ENCODE assay signal across 27 cellular contexts in the genomic region with DNA sequence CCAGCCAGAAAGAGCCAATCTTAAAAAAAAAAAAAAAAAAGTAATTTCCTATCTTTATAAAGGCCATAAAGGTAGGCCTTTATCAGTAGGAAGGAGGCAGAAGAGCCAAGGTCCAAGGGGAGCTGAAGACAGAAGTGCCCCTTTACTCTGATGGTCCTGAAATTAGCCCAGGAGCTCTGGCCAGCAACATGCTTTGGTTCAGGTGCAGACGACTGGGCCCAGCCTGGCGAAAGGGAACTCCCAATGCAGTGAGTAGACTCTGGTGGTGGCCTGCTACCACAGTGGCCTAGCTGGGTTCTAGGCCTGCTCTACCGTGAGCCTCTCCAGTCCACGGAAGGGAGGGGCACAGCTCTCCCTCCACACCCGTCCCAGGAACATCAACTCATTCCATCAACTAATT. TPM values are rescaled to one million over a fixed set of nuclear protein-coding genes. Genes with fewer than 3 reads are reported as not detected.
DNase-seq lines count a peak whose midpoint lies in the region; ATAC-seq, FAIRE-seq and TF ChIP-seq lines count a peak whose summit lies in the region.
"Had no signal": no experiment of that assay in that cellular context is flagged by ENCODE, and none has a peak within 500 bp of the region (broad histone marks: within the 10 kb centered on the region; RNA-seq: fewer than 3 reads in every experiment).

No MANE protein-coding gene starts in this region.

- H4K20me1 ChIP-seq in SK-N-SH (ENCODE audit: insufficient read depth) = no peaks in the 10 kb centered on the region

- TF ChIP-seq CTCF in Peyer's patch (IDR thresholded peaks at IDR 0.05) = no peak
- TF ChIP-seq CTCF in kidney (IDR thresholded peaks at IDR 0.05; ENCODE audit: borderline replicate concordance, extremely low read depth, insufficient read depth) = no peak
- TF ChIP-seq CTCF in transverse colon (IDR thresholded peaks at IDR 0.05) = no peak
- TF ChIP-seq CTCF in SK-N-SH (IDR thresholded peaks at IDR 0.05) = no peak

- DNase-seq in Peyer's patch (peak in 2 of 3 donors; percentile 58 to 63), kidney (peak; percentile 18), neuronal stem cell (ENCODE audit: low spot score) (no peak), transverse colon (peak; percentile 50), putamen (ENCODE audit: low spot score) (no peak), SK-N-SH (no peak)
- DNase-seq: AML-193; Caco-2; CD4-positive, alpha-beta T cell; DMS153; DMS79; GDM1; HCEC 1CT; IMR-90 had no signal

- H2BK5ac ChIP-seq in neuronal stem cell (ENCODE audit: low read length) = no peak overlapping the region

- H3K9ac ChIP-seq in kidney (ENCODE audit: low read length in 2 of 2) (no peak overlapping the region), neuronal stem cell (ENCODE audit: low read depth, low read length, poor library complexity) (peak overlapping the region; percentile 30), SK-N-SH (no peak overlapping the region)

- intact Hi-C loops in kidney (cut with DNase I) (no loop called here), transverse colon (cut with DNase I; ENCODE audit: low total_unique reads) (no loop called here)

- H2BK12ac ChIP-seq in neuronal stem cell (ENCODE audit: low read length) = no peak overlapping the region

- H3K14ac ChIP-seq in neuronal stem cell (ENCODE audit: low read length) = no peak overlapping the region

- H3K79me2 ChIP-seq in SK-N-SH (ENCODE audit: insufficient read depth) = no peaks in the 10 kb centered on the region

- TF ChIP-seq EP300 in transverse colon (IDR thresholded peaks at IDR 0.05; ENCODE audit: low read depth) (no peak), SK-N-SH (IDR thresholded peaks at IDR 0.05; ENCODE audit: borderline replicate concordance in 1 of 2, low read depth in 1 of 2, low read length in 1 of 2) (no peak)

- H4K91ac ChIP-seq in neuronal stem cell (ENCODE audit: low read depth, low read length, poor library complexity) = no peak overlapping the region

- TF ChIP-seq POLR2A in Peyer's patch (IDR thresholded peaks at IDR 0.05) (no peak), transverse colon (IDR thresholded peaks at IDR 0.05) (no peak)

- in situ Hi-C loops in transverse colon (cut with MboI; ENCODE audit: low pct_ligation_motif_present in 1 of 4, low pct_unique_long_range_greater_than_20kb in 1 of 4, low sequenced_read_pairs in 3 of 4) = no loop called here

- H3K4me1 ChIP-seq in Peyer's patch = no peaks in the 10 kb centered on the region
- no peaks in the 10 kb centered on the region for H3K4me1 ChIP-seq in kidney (ENCODE audit: control insufficient read depth in 1 of 2, insufficient read depth in 1 of 2, low read depth in 1 of 2, low read length in 2 of 2)
- peaks cover 0 to 2% of the 10 kb centered on the region in 2 donors for H3K4me1 ChIP-seq in neuronal stem cell (ENCODE audit: control insufficient read depth in 2 of 2, insufficient read depth in 1 of 2, low read depth in 1 of 2, low read length in 2 of 2)
- H3K4me1 ChIP-seq in transverse colon = peaks cover 0 to 34% (median 20%) of the 10 kb centered on the region in 4 donors
- H3K4me1 ChIP-seq in SK-N-SH (ENCODE audit: control insufficient read depth in 1 of 2, insufficient read depth in 2 of 2, low read depth in 1 of 2, low read length in 1 of 2) = peaks cover 0 to 9% of the 10 kb centered on the region in 2 experiments; a peak in 1 of 4 replicates
- H3K4me1 ChIP-seq: Caco-2 had no signal

- no peak overlapping the region for H2BK15ac ChIP-seq in neuronal stem cell (ENCODE audit: low read length)

- no peak overlapping the region for H3K18ac ChIP-seq in neuronal stem cell (ENCODE audit: low read length)

- FAIRE-seq in kidney (lab: Jason Lieb, UNC) = no peak
- FAIRE-seq: A549, D721Med, GM12892, GM18507, H54, HTR-8/SVneo had no signal

- no peak for TF ChIP-seq RAD21 in SK-N-SH (IDR thresholded peaks at IDR 0.05; ENCODE audit: low read length)

- no peak overlapping the region for H2BK120ac ChIP-seq in neuronal stem cell (ENCODE audit: low read depth, low read length)

- H3K4me2 ChIP-seq in neuronal stem cell (ENCODE audit: insufficient read depth, low read length, poor library complexity, severe bottlenecking) = no peak overlapping the region
- H3K4me2 ChIP-seq in SK-N-SH = no peak overlapping the region
- H3K4me2 ChIP-seq: A549, GM23338 had no signal

- H3K9me3 ChIP-seq in Peyer's patch (no peaks in the 10 kb centered on the region), kidney (ENCODE audit: control insufficient read depth in 1 of 2, low read length in 2 of 2) (no peaks in the 10 kb centered on the region), neuronal stem cell (replicated peaks in 1 of 2; ENCODE audit: control insufficient read depth in 2 of 2, insufficient read depth in 1 of 2, low read depth in 1 of 2, low read length in 2 of 2) (no peaks in the 10 kb centered on the region), transverse colon (no peaks in the 10 kb centered on the region), SK-N-SH (no peaks in the 10 kb centered on the region)
- H3K9me3 ChIP-seq: A549, Caco-2 had no signal

- H2AFZ ChIP-seq in neuronal stem cell (ENCODE audit: low read length) (no peak overlapping the region), SK-N-SH (ENCODE audit: low read depth) (no peak overlapping the region)

- H4K8ac ChIP-seq in neuronal stem cell (ENCODE audit: low read depth, low read length) = no peak overlapping the region

- CTCF ChIA-PET in SK-N-SH (lab: Yijun Ruan, JAX) = interaction anchor here (0.6 to 1.4 kb wide), 2 partner anchors 14 to 49 kb away, joined by 3 to 4 read pairs; no protein-coding TSS in a partner anchor

- WGBS in neuronal stem cell (ENCODE audit: extremely low coverage in 2 of 2, insufficient read length in 2 of 2, insufficient replicate concordance in 1 of 2), 2 donors = no CpG with 5 or more reads among the region's 5 CpGs
- whole genome bisulfite sequencing in transverse colon (ENCODE audit: low coverage in 1 of 2), 2 donors = 20 to 34% methylated on average over 1 to 5 of the region's 5 CpGs
- 80% methylated on average over 3 of the region's 5 CpGs for WGBS in SK-N-SH (ENCODE audit: low lambda C conversion rate)

- no peak overlapping the region for H3K4ac ChIP-seq in neuronal stem cell (ENCODE audit: low read length)

- peak overlapping the region in 2 of 4 donors; percentile 2 to 79 for H3K27ac ChIP-seq in Peyer's patch
- H3K27ac ChIP-seq in kidney (ENCODE audit: low read depth in 2 of 2, low read length in 2 of 2) = no peak overlapping the region
- no peak overlapping the region for H3K27ac ChIP-seq in neuronal stem cell (replicated peaks; ENCODE audit: low read length)
- H3K27ac ChIP-seq in transverse colon = peak overlapping the region; percentile 67 to 82 (median 70)
- H3K27ac ChIP-seq in SK-N-SH (ENCODE audit: low read depth in 2 of 2, low read length in 1 of 2) = no peak overlapping the region
- H3K27ac ChIP-seq: 22Rv1, A549, C4-2B, HL-60 had no signal

- POLR2A ChIA-PET in SK-N-SH (lab: Yijun Ruan, JAX) = no interaction called here

- no peaks in the 10 kb centered on the region for H3K9me2 ChIP-seq in SK-N-SH

- no peaks in the 10 kb centered on the region for H3K36me3 ChIP-seq in Peyer's patch
- H3K36me3 ChIP-seq in kidney (ENCODE audit: control insufficient read depth in 1 of 2, insufficient read depth in 2 of 2, low read length in 2 of 2) = no peaks in the 10 kb centered on the region
- H3K36me3 ChIP-seq in neuronal stem cell (replicated peaks in 1 of 2; ENCODE audit: control insufficient read depth in 2 of 2, insufficient read depth in 2 of 2, low read length in 2 of 2) = no peaks in the 10 kb centered on the region
- no peaks in the 10 kb centered on the region for H3K36me3 ChIP-seq in transverse colon
- no peaks in the 10 kb centered on the region for H3K36me3 ChIP-seq in SK-N-SH (replicated peaks in 1 of 2; ENCODE audit: control insufficient read depth in 1 of 2, insufficient read depth in 2 of 2, low read length in 1 of 2)

- no peak overlapping the region for H3K23ac ChIP-seq in neuronal stem cell (ENCODE audit: low read depth, low read length, poor library complexity)

- H3K79me1 ChIP-seq in neuronal stem cell (ENCODE audit: low read depth, low read length) = no peaks in the 10 kb centered on the region

- no peak for ATAC-seq in GM21367 (IDR thresholded peaks at IDR 0.05; ENCODE audit: unreplicated experiment)
- ATAC-seq: GM23338 had no signal

- H3F3A ChIP-seq in SK-N-SH (replicated peaks; ENCODE audit: insufficient read depth) = peaks cover under 1% of the 10 kb centered on the region

- H3K27me3 ChIP-seq in Peyer's patch = no peaks in the 10 kb centered on the region
- H3K27me3 ChIP-seq in neuronal stem cell (ENCODE audit: control insufficient read depth in 3 of 3, insufficient read depth in 3 of 3, low read depth in 1 of 3, low read length in 3 of 3) = peaks cover 0 to 48% (median 0%) of the 10 kb centered on the region in 3 experiments
- peaks cover 13% of the 10 kb centered on the region for H3K27me3 ChIP-seq in transverse colon
- peaks cover 32% of the 10 kb centered on the region for H3K27me3 ChIP-seq in SK-N-SH (ENCODE audit: insufficient read depth)

- H3K4me3 ChIP-seq in Peyer's patch (no peak overlapping the region), kidney (ENCODE audit: low read length in 2 of 2) (no peak overlapping the region), neuronal stem cell (ENCODE audit: low read length in 2 of 2) (no peak overlapping the region), transverse colon (no peak overlapping the region), SK-N-SH (ENCODE audit: low read depth in 2 of 2, low read length in 1 of 2) (no peak overlapping the region)
- H3K4me3 ChIP-seq: A549, GM23338 had no signal

- no peak overlapping the region for H2AK5ac ChIP-seq in neuronal stem cell (ENCODE audit: low read depth, low read length)

RNA-seq across cellular contexts. Expression of a gene that starts 23.1 kb away (rescaled TPM):
- total RNA-seq in Peyer's patch (not detected), kidney (0.16 TPM), transverse colon (not detected)
- polyA plus RNA-seq in kidney (ENCODE audit: insufficient read depth, low read depth, low replicate concordance) (1.4 TPM), SK-N-SH (2012; rRNA removed) (0.05 TPM in 1 of 2 replicates, not detected in the other)
- 1.5 TPM for polyA plus RNA-seq in neuronal stem cell (2013, experiment 1 of 2)
- polyA plus RNA-seq in neuronal stem cell (2013, experiment 2 of 2) = 1.8 TPM
- polyA plus RNA-seq in SK-N-SH (2012; cell fraction: cytosol; rRNA removed) = 0.04 TPM in 2 replicates
- polyA plus RNA-seq in SK-N-SH (2012; cell fraction: nucleus; rRNA removed) = 0.13 and 0.27 TPM in 2 replicates
- total RNA-seq: Caco-2; CD4-positive, alpha-beta T cell; Daoy; IMR-90 had no signal

RNA-seq across cellular contexts. Expression of a gene that starts 23.1 kb away (rescaled TPM):
- not detected for total RNA-seq in Peyer's patch
- total RNA-seq in kidney = 0.19 TPM
- polyA plus RNA-seq in kidney (ENCODE audit: insufficient read depth, low read depth, low replicate concordance) = 0.73 TPM
- polyA plus RNA-seq in neuronal stem cell (2013, experiment 1 of 2) = 1.1 TPM
- 1.1 TPM for polyA plus RNA-seq in neuronal stem cell (2013, experiment 2 of 2)
- total RNA-seq in transverse colon = 1 to 10 TPM in 2 of 4 donors, under 1 TPM in 1, not detected in 1; 1.00 to 4.4 (median 1.1) TPM
- 0.03 TPM in 1 of 2 replicates, not detected in the other for polyA plus RNA-seq in SK-N-SH (2012; rRNA removed)
- not detected in 2 replicates for polyA plus RNA-seq in SK-N-SH (2012; cell fraction: cytosol; rRNA removed)
- polyA plus RNA-seq in SK-N-SH (2012; cell fraction: nucleus; rRNA removed) = not detected in 2 replicates
- total RNA-seq: Caco-2; CD4-positive, alpha-beta T cell; Daoy; GM23338; IMR-90 had no signal
- polyA plus RNA-seq: BJ, IMR-90 had no signal

RNA-seq across cellular contexts. Expression of a gene that starts 47.9 kb away (rescaled TPM):
- total RNA-seq in Peyer's patch (10 to 100 TPM; 17.3 to 46.6 (median 38.3) TPM), kidney (32.0 TPM), transverse colon (10 to 100 TPM; 13.9 to 56.5 (median 29.3) TPM)
- polyA plus RNA-seq in kidney (ENCODE audit: insufficient read depth, low read depth, low replicate concordance) (189 TPM), SK-N-SH (2012; rRNA removed) (30.1 and 31.4 TPM in 2 replicates)
- 18.8 TPM for polyA plus RNA-seq in neuronal stem cell (2013, experiment 1 of 2)
- polyA plus RNA-seq in neuronal stem cell (2013, experiment 2 of 2) = 17.3 TPM
- polyA plus RNA-seq in SK-N-SH (2012; cell fraction: cytosol; rRNA removed) = 17.1 and 26.6 TPM in 2 replicates
- 11.1 and 11.7 TPM in 2 replicates for polyA plus RNA-seq in SK-N-SH (2012; cell fraction: nucleus; rRNA removed)

RNA-seq across cellular contexts. Expression of a gene that starts 59.4 kb away (rescaled TPM):
- not detected for total RNA-seq in Peyer's patch
- total RNA-seq in kidney = not detected
- not detected for polyA plus RNA-seq in kidney (ENCODE audit: insufficient read depth, low read depth, low replicate concordance)
- 0.06 TPM for polyA plus RNA-seq in neuronal stem cell (2013, experiment 1 of 2)
- polyA plus RNA-seq in neuronal stem cell (2013, experiment 2 of 2) = 0.04 TPM
- under 1 TPM in 1 of 4 donors, not detected in 3; 0.55 TPM for total RNA-seq in transverse colon
- polyA plus RNA-seq in SK-N-SH (2012; rRNA removed) = not detected in 2 replicates
- polyA plus RNA-seq in SK-N-SH (2012; cell fraction: cytosol; rRNA removed) = not detected in 2 replicates
- not detected in 2 replicates for polyA plus RNA-seq in SK-N-SH (2012; cell fraction: nucleus; rRNA removed)
- total RNA-seq: Caco-2; CD4-positive, alpha-beta T cell; Daoy; IMR-90 had no signal
- polyA plus RNA-seq: A549, BJ, IMR-90 had no signal

Comparison
In these comparisons a context has a peak if more than half of its experiments do, and no peak if none do; other contexts are left out.
1. DNase-seq: peak in Peyer's patch (2 of 3), kidney (single experiment) and transverse colon (single experiment); none in neuronal stem cell (single experiment), putamen (single experiment) and SK-N-SH (single experiment).
2. H3K27ac ChIP-seq: peak in transverse colon (4 of 4); none in kidney (0 of 2), neuronal stem cell (single experiment) and SK-N-SH (0 of 2).